ENCODE assay signal across 1 cellular context in the genomic region with DNA sequence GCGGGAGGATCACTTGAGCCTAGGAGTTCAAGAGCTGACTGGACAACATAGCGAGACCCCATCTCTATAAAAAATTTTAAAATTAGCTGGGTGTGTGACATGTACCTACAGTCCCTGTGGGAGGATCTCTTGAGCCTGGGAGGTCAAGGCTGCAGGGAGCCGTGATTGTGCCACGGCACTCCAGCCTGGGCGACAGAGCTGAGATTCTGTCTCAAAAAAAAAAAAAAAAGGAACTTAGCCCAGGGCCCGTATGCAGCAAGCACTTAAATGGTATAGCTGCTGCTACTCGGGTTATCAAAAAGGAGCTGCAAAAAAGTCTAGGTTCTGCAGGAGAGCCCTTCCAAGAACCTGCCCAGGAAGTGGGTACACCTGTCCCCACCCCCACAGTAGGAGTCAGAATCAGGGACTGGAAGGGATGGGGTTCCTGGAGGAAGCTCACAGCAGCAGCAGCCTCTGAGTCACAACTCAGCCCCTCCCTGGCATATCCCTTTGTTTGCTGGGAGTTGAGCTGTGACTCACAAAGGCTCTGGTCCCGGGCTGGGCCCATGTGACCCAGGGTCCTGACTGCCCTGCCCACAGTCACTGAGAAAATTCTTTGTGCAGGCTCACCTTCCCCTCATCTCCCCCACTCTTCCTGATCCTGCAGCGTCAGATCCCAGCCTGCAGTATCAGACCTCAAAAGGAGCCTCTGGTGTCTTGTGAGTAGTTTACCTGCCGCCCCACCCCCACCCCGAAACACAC.
TF ChIP-seq lines count a peak whose summit lies in the region.

Gene SPATA12 (plus strand): TSS at position 576 of the 741 bp plus-strand sequence. CDS start 13,031 bp downstream, outside the sequence.

TF ChIP-seq in HepG2, 621 proteins besides CTCF, POLR2A, EP300 and RAD21 (continued from another document and continues in another):
- TF ChIP-seq, protein P1, sequence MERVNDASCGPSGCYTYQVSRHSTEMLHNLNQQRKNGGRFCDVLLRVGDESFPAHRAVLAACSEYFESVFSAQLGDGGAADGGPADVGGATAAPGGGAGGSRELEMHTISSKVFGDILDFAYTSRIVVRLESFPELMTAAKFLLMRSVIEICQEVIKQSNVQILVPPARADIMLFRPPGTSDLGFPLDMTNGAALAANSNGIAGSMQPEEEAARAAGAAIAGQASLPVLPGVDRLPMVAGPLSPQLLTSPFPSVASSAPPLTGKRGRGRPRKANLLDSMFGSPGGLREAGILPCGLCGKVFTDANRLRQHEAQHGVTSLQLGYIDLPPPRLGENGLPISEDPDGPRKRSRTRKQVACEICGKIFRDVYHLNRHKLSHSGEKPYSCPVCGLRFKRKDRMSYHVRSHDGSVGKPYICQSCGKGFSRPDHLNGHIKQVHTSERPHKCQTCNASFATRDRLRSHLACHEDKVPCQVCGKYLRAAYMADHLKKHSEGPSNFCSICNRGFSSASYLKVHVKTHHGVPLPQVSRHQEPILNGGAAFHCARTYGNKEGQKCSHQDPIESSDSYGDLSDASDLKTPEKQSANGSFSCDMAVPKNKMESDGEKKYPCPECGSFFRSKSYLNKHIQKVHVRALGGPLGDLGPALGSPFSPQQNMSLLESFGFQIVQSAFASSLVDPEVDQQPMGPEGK (CRISPR knock-in tag; IDR thresholded peaks at IDR 0.05) = peak; percentile 79
- TF ChIP-seq ZSCAN25 (CRISPR knock-in tag; IDR thresholded peaks at IDR 0.05) (peak; percentile 65), ATF3 (CRISPR knock-in tag; IDR thresholded peaks at IDR 0.05) (0 out of 2 replicates have a peak, but pooled peaks have one; percentile 39), ZBTB21 (CRISPR knock-in tag; IDR thresholded peaks at IDR 0.05) (no peak), ARNTL (CRISPR knock-in tag; IDR thresholded peaks at IDR 0.05) (peak; percentile 52; the same call in 1 of the 2 replicates), KDM1A (CRISPR knock-in tag; IDR thresholded peaks at IDR 0.05) (0 out of 2 replicates have a peak, but pooled peaks have one; percentile 38), ETV5 (CRISPR knock-in tag; IDR thresholded peaks at IDR 0.05; ENCODE audit: borderline replicate concordance) (peak; percentile 48; the same call in 1 of the 2 replicates), GATAD2A (CRISPR knock-in tag; IDR thresholded peaks at IDR 0.05) (peak; percentile 54; the same call in 1 of the 2 replicates), ELF1 (CRISPR knock-in tag; IDR thresholded peaks at IDR 0.05) (no peak), HES4 (CRISPR knock-in tag; IDR thresholded peaks at IDR 0.05; ENCODE audit: borderline replicate concordance) (no peak), IRF2 (CRISPR knock-in tag; IDR thresholded peaks at IDR 0.05) (peak; percentile 51; the same call in 1 of the 2 replicates), PHF21A (CRISPR knock-in tag; IDR thresholded peaks at IDR 0.05) (peak; percentile 68), MXI1 (IDR thresholded peaks at IDR 0.05; ENCODE audit: borderline replicate concordance, low read depth, low read length) (peak; percentile 40; the same call in 1 of the 3 replicates), SOX5 (CRISPR knock-in tag; IDR thresholded peaks at IDR 0.05; ENCODE audit: borderline replicate concordance) (peak; percentile 93), USF2 (IDR thresholded peaks at IDR 0.05; ENCODE audit: low read depth, low read length) (peak; percentile 91), USF2 (CRISPR knock-in tag; IDR thresholded peaks at IDR 0.05; ENCODE audit: borderline replicate concordance) (peak; percentile 83; the same call in 1 of the 2 replicates), ZNF691 (CRISPR knock-in tag; IDR thresholded peaks at IDR 0.05; ENCODE audit: borderline replicate concordance, low read depth) (0 out of 2 replicates have a peak, but pooled peaks have one; percentile 49), REST (IDR thresholded peaks at IDR 0.05; ENCODE audit: borderline replicate concordance in 1 of 2, low read depth in 1 of 2, low read length in 2 of 2) (no peak), ZMYM3 (CRISPR knock-in tag; IDR thresholded peaks at IDR 0.05) (peak; percentile 29; the same call in 1 of the 2 replicates), HBP1 (CRISPR knock-in tag; IDR thresholded peaks at IDR 0.05; ENCODE audit: low read depth) (peak; percentile 44; the same call in 1 of the 2 replicates), ZNF605 (CRISPR knock-in tag; IDR thresholded peaks at IDR 0.05) (0 out of 2 replicates have a peak, but pooled peaks have one; percentile 47), ZSCAN21 (CRISPR knock-in tag; IDR thresholded peaks at IDR 0.05; ENCODE audit: borderline replicate concordance) (no peak), YY1 (IDR thresholded peaks at IDR 0.05; ENCODE audit: insufficient read depth, insufficient replicate concordance, low read depth, low read length) (no peak), ZEB1 (IDR thresholded peaks at IDR 0.05; ENCODE audit: insufficient replicate concordance, low read depth) (peak; percentile 46), PBX3 (CRISPR knock-in tag; IDR thresholded peaks at IDR 0.05; ENCODE audit: borderline replicate concordance) (no peak), HMG20A (CRISPR knock-in tag; IDR thresholded peaks at IDR 0.05; ENCODE audit: borderline replicate concordance) (peak; percentile 39; the same call in 1 of the 2 replicates), PAX8 (CRISPR knock-in tag; IDR thresholded peaks at IDR 0.05; ENCODE audit: borderline replicate concordance) (no peak), ZMYM4 (CRISPR knock-in tag; IDR thresholded peaks at IDR 0.05) (peak; percentile 45; the same call in 1 of the 2 replicates), ZNF329 (CRISPR knock-in tag; IDR thresholded peaks at IDR 0.05; ENCODE audit: low read depth) (no peak), ZNF292 (CRISPR knock-in tag; IDR thresholded peaks at IDR 0.05; ENCODE audit: borderline replicate concordance, low read depth) (peak; percentile 54; the same call in 1 of the 2 replicates), RCOR2 (CRISPR knock-in tag; IDR thresholded peaks at IDR 0.05) (peak; percentile 65; the same call in 1 of the 2 replicates), ZNF282 (IDR thresholded peaks at IDR 0.05; ENCODE audit: partially characterized antibody) (no peak), TBX2 (CRISPR knock-in tag; IDR thresholded peaks at IDR 0.05; ENCODE audit: borderline replicate concordance) (0 out of 2 replicates have a peak, but pooled peaks have one; percentile 17), TAF1 (CRISPR knock-in tag; IDR thresholded peaks at IDR 0.05) (no peak), HIC2 (CRISPR knock-in tag; IDR thresholded peaks at IDR 0.05; ENCODE audit: low read depth) (no peak), PPARG (CRISPR knock-in tag; conservative IDR thresholded peaks at IDR 0.05) (no peak), ZNF331 (CRISPR knock-in tag; IDR thresholded peaks at IDR 0.05) (0 out of 2 replicates have a peak, but pooled peaks have one; percentile 46), JUND (CRISPR knock-in tag; IDR thresholded peaks at IDR 0.05) (peak; percentile 78), ATF7 (IDR thresholded peaks at IDR 0.05) (no peak), ATF7 (CRISPR knock-in tag; IDR thresholded peaks at IDR 0.05) (no peak)
- TF ChIP-seq, protein P2, sequence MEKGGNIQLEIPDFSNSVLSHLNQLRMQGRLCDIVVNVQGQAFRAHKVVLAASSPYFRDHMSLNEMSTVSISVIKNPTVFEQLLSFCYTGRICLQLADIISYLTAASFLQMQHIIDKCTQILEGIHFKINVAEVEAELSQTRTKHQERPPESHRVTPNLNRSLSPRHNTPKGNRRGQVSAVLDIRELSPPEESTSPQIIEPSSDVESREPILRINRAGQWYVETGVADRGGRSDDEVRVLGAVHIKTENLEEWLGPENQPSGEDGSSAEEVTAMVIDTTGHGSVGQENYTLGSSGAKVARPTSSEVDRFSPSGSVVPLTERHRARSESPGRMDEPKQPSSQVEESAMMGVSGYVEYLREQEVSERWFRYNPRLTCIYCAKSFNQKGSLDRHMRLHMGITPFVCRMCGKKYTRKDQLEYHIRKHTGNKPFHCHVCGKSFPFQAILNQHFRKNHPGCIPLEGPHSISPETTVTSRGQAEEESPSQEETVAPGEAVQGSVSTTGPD (CRISPR knock-in tag; IDR thresholded peaks at IDR 0.05) = no peak
- TF ChIP-seq, protein P3, sequence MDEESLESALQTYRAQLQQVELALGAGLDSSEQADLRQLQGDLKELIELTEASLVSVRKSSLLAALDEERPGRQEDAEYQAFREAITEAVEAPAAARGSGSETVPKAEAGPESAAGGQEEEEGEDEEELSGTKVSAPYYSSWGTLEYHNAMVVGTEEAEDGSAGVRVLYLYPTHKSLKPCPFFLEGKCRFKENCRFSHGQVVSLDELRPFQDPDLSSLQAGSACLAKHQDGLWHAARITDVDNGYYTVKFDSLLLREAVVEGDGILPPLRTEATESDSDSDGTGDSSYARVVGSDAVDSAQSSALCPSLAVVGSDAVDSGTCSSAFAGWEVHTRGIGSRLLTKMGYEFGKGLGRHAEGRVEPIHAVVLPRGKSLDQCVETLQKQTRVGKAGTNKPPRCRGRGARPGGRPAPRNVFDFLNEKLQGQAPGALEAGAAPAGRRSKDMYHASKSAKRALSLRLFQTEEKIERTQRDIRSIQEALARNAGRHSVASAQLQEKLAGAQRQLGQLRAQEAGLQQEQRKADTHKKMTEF (CRISPR knock-in tag; IDR thresholded peaks at IDR 0.05) = peak; percentile 37; the same call in 1 of the 2 replicates
